Comparison of ENCODE assay signal across 11 cellular contexts in the genomic region with DNA sequence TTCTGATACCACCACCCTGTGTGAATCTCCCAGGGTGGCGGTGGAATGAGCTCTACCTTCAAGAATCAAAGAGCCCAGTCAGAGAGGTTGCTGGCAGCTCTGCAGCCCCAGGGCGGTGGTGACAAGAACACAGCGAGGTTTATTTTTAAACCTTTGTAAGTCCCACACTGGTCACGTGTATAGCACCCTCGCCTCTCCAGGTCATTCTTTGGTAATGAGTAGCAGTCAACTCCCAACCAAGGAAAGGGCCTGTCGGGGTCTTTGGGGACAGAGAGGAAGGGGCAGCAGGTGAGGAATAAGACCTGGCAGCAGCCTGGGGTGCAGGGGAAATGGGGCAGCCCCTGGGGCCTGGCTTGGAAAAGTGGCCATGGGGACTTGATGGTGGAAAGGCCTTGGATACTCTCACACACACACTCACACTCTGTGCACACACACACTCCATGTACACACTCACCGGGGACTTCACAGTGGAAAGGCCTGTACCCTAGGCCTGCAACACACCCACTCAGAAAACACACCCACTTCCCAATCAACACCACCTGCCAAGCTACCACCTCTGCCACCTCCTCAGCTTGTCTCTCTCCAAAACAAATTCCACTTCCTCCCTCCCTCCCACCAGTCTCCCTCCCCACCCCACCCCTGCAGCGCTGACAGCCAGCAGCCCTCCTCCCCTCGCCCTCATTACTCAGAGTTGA.
DNase-seq lines count a peak whose midpoint lies in the region; ATAC-seq and TF ChIP-seq lines count a peak whose summit lies in the region.
"Had no signal": no experiment of that assay in that cellular context is flagged by ENCODE, and none has a peak within 500 bp of the region (broad histone marks: within the 10 kb centered on the region; RNA-seq: fewer than 3 reads in every experiment).

No MANE protein-coding gene starts in this region.

- 23 to 48% methylated on average over 3 to 5 of the region's 9 CpGs for WGBS in gastroesophageal sphincter (ENCODE audit: low coverage in 1 of 2), 2 donors

- H3K79me2 ChIP-seq in neural progenitor cell (ENCODE audit: low read depth): no peaks in the 10 kb centered on the region

- H3K4me1 ChIP-seq in gastroesophageal sphincter: peaks cover 0 to 44% (median 4%) of the 10 kb centered on the region in 3 donors
- H3K4me1 ChIP-seq in neural progenitor cell: peaks cover 3% of the 10 kb centered on the region

- H3K4me1 Mint-ChIP-seq in neural progenitor cell: peaks cover 15% of the 10 kb centered on the region

- H2AFZ ChIP-seq in neural progenitor cell (replicated peaks): no peak overlapping the region

- ATAC-seq in gastroesophageal sphincter (peak; percentile 72), HG02884 (IDR thresholded peaks at IDR 0.05; ENCODE audit: unreplicated experiment) (no peak)

- H3K4me3 ChIP-seq in GM06990 (replicated peaks; ENCODE audit: low read depth, low read length) (no peak overlapping the region), gastroesophageal sphincter (no peak overlapping the region), neural progenitor cell (no peak overlapping the region)
- no peak overlapping the region for H3K4me3 ChIP-seq in Jurkat, Clone E6-1 (ENCODE audit: low read length)

- no peak overlapping the region for H3K27ac Mint-ChIP-seq in neural progenitor cell
- H3K27ac Mint-ChIP-seq: dendritic cell treated with granulocyte-macrophage colony-stimulating factor and Interleukin-4, amounts not matched to agents 40 ng/mL and 50 ng/mL, for 4 days had no signal

- TF ChIP-seq POLR2A in gastroesophageal sphincter (IDR thresholded peaks at IDR 0.05): no peak

- DNase-seq in GM06990 (ENCODE audit: extremely low read depth, insufficient read length) (peak; percentile 30), neural progenitor cell (ENCODE audit: low spot score) (peak; percentile 18), NAMALWA (ENCODE audit: low spot score) (no peak)
- peak; percentile 77 for DNase-seq in Jurkat, Clone E6-1 (ENCODE audit: low read depth, low spot score)
- DNase-seq in stimulated activated CD4-positive, alpha-beta T cell treated with anti-CD3 and anti-CD28 coated beads, Interleukin-1b, Interleukin-23, amount 100 ng/mL, for 48 hours: no peak
- no peak for DNase-seq in stimulated activated CD4-positive, alpha-beta T cell treated with anti-CD3 and anti-CD28 coated beads, Interleukin-4, amount 100 ng/mL, for 24 hours
- DNase-seq: OCI-M1; stimulated activated CD4-positive, alpha-beta T cell treated with anti-CD3 and anti-CD28 coated beads, Interleukin-2, amount 100 ng/mL, for 48 hours had no signal

- H3K27ac ChIP-seq in gastroesophageal sphincter: peak overlapping the region in 3 of 4 donors; percentile 37 to 73 (median 71)
- H3K27ac ChIP-seq in neural progenitor cell: no peak overlapping the region

- TF ChIP-seq CTCF in GM06990 (IDR thresholded peaks at IDR 0.05; ENCODE audit: insufficient read depth, low read length, poor library complexity, severe bottlenecking) (no peak), gastroesophageal sphincter (IDR thresholded peaks at IDR 0.05) (no peak), neural progenitor cell (IDR thresholded peaks at IDR 0.05) (no peak)

- no peaks in the 10 kb centered on the region for H3K36me3 Mint-ChIP-seq in neural progenitor cell

- no peak overlapping the region for H3K4me3 Mint-ChIP-seq in neural progenitor cell
- H3K4me3 Mint-ChIP-seq: dendritic cell treated with granulocyte-macrophage colony-stimulating factor and Interleukin-4, amounts not matched to agents 40 ng/mL and 50 ng/mL, for 4 days had no signal

- TF ChIP-seq EP300 in gastroesophageal sphincter (IDR thresholded peaks at IDR 0.05): no peak

- peaks cover 7% of the 10 kb centered on the region for H3K27me3 Mint-ChIP-seq in neural progenitor cell (ENCODE audit: insufficient read depth, low read depth)

- no peaks in the 10 kb centered on the region for H3K27me3 ChIP-seq in GM06990 (replicated peaks; ENCODE audit: control insufficient read depth, insufficient read depth, low read length)
- H3K27me3 ChIP-seq in gastroesophageal sphincter: no peaks in the 10 kb centered on the region
- no peaks in the 10 kb centered on the region for H3K27me3 ChIP-seq in neural progenitor cell

- no peaks in the 10 kb centered on the region for H4K20me1 ChIP-seq in neural progenitor cell (ENCODE audit: low read depth)

- H3K9me3 ChIP-seq in gastroesophageal sphincter (no peaks in the 10 kb centered on the region), neural progenitor cell (ENCODE audit: low read depth) (no peaks in the 10 kb centered on the region)

- H3K9ac ChIP-seq in neural progenitor cell: no peak overlapping the region

- no peaks in the 10 kb centered on the region for H3F3A ChIP-seq in neural progenitor cell (ENCODE audit: low read depth)

- no peak overlapping the region for H3K4me2 ChIP-seq in neural progenitor cell

- no peaks in the 10 kb centered on the region for H3K9me3 Mint-ChIP-seq in neural progenitor cell
- H3K9me3 Mint-ChIP-seq: dendritic cell treated with granulocyte-macrophage colony-stimulating factor and Interleukin-4, amounts not matched to agents 40 ng/mL and 50 ng/mL, for 4 days had no signal

- H3K36me3 ChIP-seq in GM06990 (ENCODE audit: control insufficient read depth, insufficient read depth, low read length) (no peaks in the 10 kb centered on the region), gastroesophageal sphincter (no peaks in the 10 kb centered on the region), neural progenitor cell (no peaks in the 10 kb centered on the region)

Comparison
In these comparisons a context has a peak if more than half of its experiments do, and no peak if none do; other contexts are left out.
1. DNase-seq: peak in GM06990 (single experiment), Jurkat, Clone E6-1 (single experiment) and neural progenitor cell (single experiment); none in stimulated activated CD4-positive, alpha-beta T cell treated with anti-CD3 and anti-CD28 coated beads, Interleukin-1b, Interleukin-23, amount 100 ng/mL, for 48 hours (single experiment), NAMALWA (single experiment) and stimulated activated CD4-positive, alpha-beta T cell treated with anti-CD3 and anti-CD28 coated beads, Interleukin-4, amount 100 ng/mL, for 24 hours (single experiment).